1 cellular context compared by ENCODE assay signal in genomic region chr17:75086496-75087181, GRCh38.
TF ChIP-seq lines count a peak whose summit lies in the region.

No MANE protein-coding gene starts in this region.

TF ChIP-seq in HepG2, 621 proteins besides CTCF, POLR2A, EP300 and RAD21 (continued from another document):
- TF ChIP-seq AKNA (CRISPR knock-in tag; IDR thresholded peaks at IDR 0.05; ENCODE audit: borderline replicate concordance) (no peak), ETV5 (CRISPR knock-in tag; IDR thresholded peaks at IDR 0.05; ENCODE audit: borderline replicate concordance) (peak; percentile 92), JDP2 (CRISPR knock-in tag; IDR thresholded peaks at IDR 0.05; ENCODE audit: borderline replicate concordance) (no peak), ZBTB38 (CRISPR knock-in tag; IDR thresholded peaks at IDR 0.05) (no peak; the same call in 1 of the 2 replicates), ZNF142 (CRISPR knock-in tag; IDR thresholded peaks at IDR 0.05) (no peak), ETV6 (CRISPR knock-in tag; conservative IDR thresholded peaks at IDR 0.05) (0 out of 2 replicates have a peak, but pooled peaks have one; percentile 18), HOXA3 (CRISPR knock-in tag; IDR thresholded peaks at IDR 0.05) (peak; percentile 57), BORCS8-MEF2B (CRISPR knock-in tag; IDR thresholded peaks at IDR 0.05) (no peak), TBL1XR1 (IDR thresholded peaks at IDR 0.05; ENCODE audit: borderline replicate concordance, low read length, partially characterized antibody) (no peak), TRIM24 (CRISPR knock-in tag; IDR thresholded peaks at IDR 0.05) (no peak), KLF12 (CRISPR knock-in tag; IDR thresholded peaks at IDR 0.05; ENCODE audit: borderline replicate concordance) (no peak; the same call in 1 of the 2 replicates), ZNF17 (CRISPR knock-in tag; IDR thresholded peaks at IDR 0.05) (no peak), HMG20A (CRISPR knock-in tag; IDR thresholded peaks at IDR 0.05; ENCODE audit: borderline replicate concordance) (peak; percentile 69; the same call in 1 of the 2 replicates), ELF4 (CRISPR knock-in tag; IDR thresholded peaks at IDR 0.05; ENCODE audit: borderline replicate concordance) (no peak), BRD4 (CRISPR knock-in tag; IDR thresholded peaks at IDR 0.05) (no peak), ZBTB49 (CRISPR knock-in tag; IDR thresholded peaks at IDR 0.05; ENCODE audit: borderline replicate concordance) (no peak), KDM1A (CRISPR knock-in tag; IDR thresholded peaks at IDR 0.05) (0 out of 2 replicates have a peak, but pooled peaks have one; percentile 40), ZFAT (CRISPR knock-in tag; conservative IDR thresholded peaks at IDR 0.05) (no peak), RAD51 (IDR thresholded peaks at IDR 0.05; ENCODE audit: borderline replicate concordance) (no peak), ZC3H13 (CRISPR knock-in tag; IDR thresholded peaks at IDR 0.05) (0 out of 2 replicates have a peak, but pooled peaks have one; percentile 45), SRSF4 (IDR thresholded peaks at IDR 0.05; ENCODE audit: low read depth, low read length, poor library complexity, severe bottlenecking) (no peak), ZBTB39 (CRISPR knock-in tag; IDR thresholded peaks at IDR 0.05) (no peak), ZNF558 (CRISPR knock-in tag; IDR thresholded peaks at IDR 0.05; ENCODE audit: borderline replicate concordance) (no peak), FOXP4 (CRISPR knock-in tag; IDR thresholded peaks at IDR 0.05) (peak; percentile 59; the same call in 1 of the 2 replicates), CBX5 (CRISPR knock-in tag; IDR thresholded peaks at IDR 0.05; ENCODE audit: borderline replicate concordance) (0 out of 2 replicates have a peak, but pooled peaks have one; percentile 53)
